Comparison of ENCODE assay signal across 1 cellular context in genomic region chr16:68084504-68085258, GRCh38.
TF ChIP-seq lines count a peak whose summit lies in the region.

No MANE protein-coding gene starts in this region.

TF ChIP-seq in HepG2, 621 proteins besides CTCF, POLR2A, EP300 and RAD21 (continued from another document and continues in another):
- TF ChIP-seq, protein P1, sequence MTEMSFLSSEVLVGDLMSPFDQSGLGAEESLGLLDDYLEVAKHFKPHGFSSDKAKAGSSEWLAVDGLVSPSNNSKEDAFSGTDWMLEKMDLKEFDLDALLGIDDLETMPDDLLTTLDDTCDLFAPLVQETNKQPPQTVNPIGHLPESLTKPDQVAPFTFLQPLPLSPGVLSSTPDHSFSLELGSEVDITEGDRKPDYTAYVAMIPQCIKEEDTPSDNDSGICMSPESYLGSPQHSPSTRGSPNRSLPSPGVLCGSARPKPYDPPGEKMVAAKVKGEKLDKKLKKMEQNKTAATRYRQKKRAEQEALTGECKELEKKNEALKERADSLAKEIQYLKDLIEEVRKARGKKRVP (CRISPR knock-in tag; IDR thresholded peaks at IDR 0.05) = peak in 1 of 2 experiments; percentile 84; a peak in 1 of 4 replicates
- TF ChIP-seq SALL2 (CRISPR knock-in tag; IDR thresholded peaks at IDR 0.05) (peak; percentile 98), SRSF1 (optimal IDR thresholded peaks at IDR 0.05; ENCODE audit: low read depth, low read length) (peak; percentile 96), ZNF703 (CRISPR knock-in tag; IDR thresholded peaks at IDR 0.05; ENCODE audit: borderline replicate concordance) (no peak; the same call in 1 of the 2 replicates), HCFC1 (IDR thresholded peaks at IDR 0.05; ENCODE audit: low read depth, low read length) (peak; percentile 70; the same call in 1 of the 2 replicates), FOXA1 (IDR thresholded peaks at IDR 0.05) (no peak), FOXA1 (CRISPR knock-in tag; IDR thresholded peaks at IDR 0.05) (no peak; the same call in 1 of the 2 replicates), HDAC1 (CRISPR knock-in tag; IDR thresholded peaks at IDR 0.05) (peak; percentile 92), POLR2AphosphoS2 (IDR thresholded peaks at IDR 0.05; ENCODE audit: low read depth, low read length) (peak; percentile 96), ARNTL (CRISPR knock-in tag; IDR thresholded peaks at IDR 0.05) (peak; percentile 88), ZNF546 (CRISPR knock-in tag; conservative IDR thresholded peaks at IDR 0.05) (peak; percentile 93; the same call in 1 of the 2 replicates), ARID2 (CRISPR knock-in tag; IDR thresholded peaks at IDR 0.05; ENCODE audit: borderline replicate concordance) (peak; percentile 71), LCORL (IDR thresholded peaks at IDR 0.05) (peak; percentile 31; the same call in 1 of the 2 replicates), LCORL (CRISPR knock-in tag; IDR thresholded peaks at IDR 0.05) (peak; percentile 95), TIGD3 (CRISPR knock-in tag; IDR thresholded peaks at IDR 0.05; ENCODE audit: borderline replicate concordance) (peak; percentile 86; the same call in 1 of the 2 replicates), ZNF207 (IDR thresholded peaks at IDR 0.05; ENCODE audit: borderline replicate concordance) (no peak), ISL2 (CRISPR knock-in tag; IDR thresholded peaks at IDR 0.05) (peak; percentile 81), ZNF33A (CRISPR knock-in tag; IDR thresholded peaks at IDR 0.05; ENCODE audit: borderline replicate concordance) (0 out of 2 replicates have a peak, but pooled peaks have one; percentile 58), DNMT1 (CRISPR knock-in tag; IDR thresholded peaks at IDR 0.05) (no peak), NFE2 (CRISPR knock-in tag; IDR thresholded peaks at IDR 0.05) (no peak), HMG20A (CRISPR knock-in tag; IDR thresholded peaks at IDR 0.05; ENCODE audit: borderline replicate concordance) (peak; percentile 35; the same call in 1 of the 2 replicates), GATAD1 (CRISPR knock-in tag; IDR thresholded peaks at IDR 0.05) (peak; percentile 77), ZNF563 (CRISPR knock-in tag; IDR thresholded peaks at IDR 0.05) (peak; percentile 94), SP5 (CRISPR knock-in tag; IDR thresholded peaks at IDR 0.05; ENCODE audit: borderline replicate concordance, low read depth) (peak; percentile 95), SUZ12 (IDR thresholded peaks at IDR 0.05; ENCODE audit: low read depth, low read length) (peak; percentile 29; the same call in 1 of the 2 replicates), ZNF256 (CRISPR knock-in tag; conservative IDR thresholded peaks at IDR 0.05) (peak; percentile 96), MED1 (CRISPR knock-in tag; IDR thresholded peaks at IDR 0.05) (peak; percentile 93), ZNF143 (CRISPR knock-in tag; IDR thresholded peaks at IDR 0.05) (peak; percentile 84), ZNF496 (CRISPR knock-in tag; IDR thresholded peaks at IDR 0.05; ENCODE audit: insufficient replicate concordance) (no peak), ZNF652 (CRISPR knock-in tag; IDR thresholded peaks at IDR 0.05; ENCODE audit: borderline replicate concordance, low read depth) (peak; percentile 54; the same call in 1 of the 2 replicates), ASH2L (IDR thresholded peaks at IDR 0.05; ENCODE audit: insufficient read length, low read depth, low read length) (no peak), RCOR2 (CRISPR knock-in tag; IDR thresholded peaks at IDR 0.05) (peak; percentile 83), ZNF775 (CRISPR knock-in tag; IDR thresholded peaks at IDR 0.05; ENCODE audit: borderline replicate concordance) (peak; percentile 88; the same call in 1 of the 2 replicates), ADNP (CRISPR knock-in tag; IDR thresholded peaks at IDR 0.05) (no peak), HMG20B (CRISPR knock-in tag; conservative IDR thresholded peaks at IDR 0.05) (no peak), ZNF503 (CRISPR knock-in tag; IDR thresholded peaks at IDR 0.05) (peak; percentile 86; the same call in 1 of the 2 replicates)
- TF ChIP-seq, protein P2, sequence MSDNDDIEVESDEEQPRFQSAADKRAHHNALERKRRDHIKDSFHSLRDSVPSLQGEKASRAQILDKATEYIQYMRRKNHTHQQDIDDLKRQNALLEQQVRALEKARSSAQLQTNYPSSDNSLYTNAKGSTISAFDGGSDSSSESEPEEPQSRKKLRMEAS (IDR thresholded peaks at IDR 0.05) = no peak
- TF ChIP-seq, protein P3, sequence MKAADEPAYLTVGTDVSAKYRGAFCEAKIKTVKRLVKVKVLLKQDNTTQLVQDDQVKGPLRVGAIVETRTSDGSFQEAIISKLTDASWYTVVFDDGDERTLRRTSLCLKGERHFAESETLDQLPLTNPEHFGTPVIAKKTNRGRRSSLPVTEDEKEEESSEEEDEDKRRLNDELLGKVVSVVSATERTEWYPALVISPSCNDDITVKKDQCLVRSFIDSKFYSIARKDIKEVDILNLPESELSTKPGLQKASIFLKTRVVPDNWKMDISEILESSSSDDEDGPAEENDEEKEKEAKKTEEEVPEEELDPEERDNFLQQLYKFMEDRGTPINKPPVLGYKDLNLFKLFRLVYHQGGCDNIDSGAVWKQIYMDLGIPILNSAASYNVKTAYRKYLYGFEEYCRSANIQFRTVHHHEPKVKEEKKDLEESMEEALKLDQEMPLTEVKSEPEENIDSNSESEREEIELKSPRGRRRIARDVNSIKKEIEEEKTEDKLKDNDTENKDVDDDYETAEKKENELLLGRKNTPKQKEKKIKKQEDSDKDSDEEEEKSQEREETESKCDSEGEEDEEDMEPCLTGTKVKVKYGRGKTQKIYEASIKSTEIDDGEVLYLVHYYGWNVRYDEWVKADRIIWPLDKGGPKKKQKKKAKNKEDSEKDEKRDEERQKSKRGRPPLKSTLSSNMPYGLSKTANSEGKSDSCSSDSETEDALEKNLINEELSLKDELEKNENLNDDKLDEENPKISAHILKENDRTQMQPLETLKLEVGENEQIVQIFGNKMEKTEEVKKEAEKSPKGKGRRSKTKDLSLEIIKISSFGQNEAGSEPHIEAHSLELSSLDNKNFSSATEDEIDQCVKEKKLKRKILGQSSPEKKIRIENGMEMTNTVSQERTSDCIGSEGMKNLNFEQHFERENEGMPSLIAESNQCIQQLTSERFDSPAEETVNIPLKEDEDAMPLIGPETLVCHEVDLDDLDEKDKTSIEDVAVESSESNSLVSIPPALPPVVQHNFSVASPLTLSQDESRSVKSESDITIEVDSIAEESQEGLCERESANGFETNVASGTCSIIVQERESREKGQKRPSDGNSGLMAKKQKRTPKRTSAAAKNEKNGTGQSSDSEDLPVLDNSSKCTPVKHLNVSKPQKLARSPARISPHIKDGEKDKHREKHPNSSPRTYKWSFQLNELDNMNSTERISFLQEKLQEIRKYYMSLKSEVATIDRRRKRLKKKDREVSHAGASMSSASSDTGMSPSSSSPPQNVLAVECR (CRISPR knock-in tag; IDR thresholded peaks at IDR 0.05; ENCODE audit: borderline replicate concordance) = peak; percentile 77
- TF ChIP-seq, protein P4, sequence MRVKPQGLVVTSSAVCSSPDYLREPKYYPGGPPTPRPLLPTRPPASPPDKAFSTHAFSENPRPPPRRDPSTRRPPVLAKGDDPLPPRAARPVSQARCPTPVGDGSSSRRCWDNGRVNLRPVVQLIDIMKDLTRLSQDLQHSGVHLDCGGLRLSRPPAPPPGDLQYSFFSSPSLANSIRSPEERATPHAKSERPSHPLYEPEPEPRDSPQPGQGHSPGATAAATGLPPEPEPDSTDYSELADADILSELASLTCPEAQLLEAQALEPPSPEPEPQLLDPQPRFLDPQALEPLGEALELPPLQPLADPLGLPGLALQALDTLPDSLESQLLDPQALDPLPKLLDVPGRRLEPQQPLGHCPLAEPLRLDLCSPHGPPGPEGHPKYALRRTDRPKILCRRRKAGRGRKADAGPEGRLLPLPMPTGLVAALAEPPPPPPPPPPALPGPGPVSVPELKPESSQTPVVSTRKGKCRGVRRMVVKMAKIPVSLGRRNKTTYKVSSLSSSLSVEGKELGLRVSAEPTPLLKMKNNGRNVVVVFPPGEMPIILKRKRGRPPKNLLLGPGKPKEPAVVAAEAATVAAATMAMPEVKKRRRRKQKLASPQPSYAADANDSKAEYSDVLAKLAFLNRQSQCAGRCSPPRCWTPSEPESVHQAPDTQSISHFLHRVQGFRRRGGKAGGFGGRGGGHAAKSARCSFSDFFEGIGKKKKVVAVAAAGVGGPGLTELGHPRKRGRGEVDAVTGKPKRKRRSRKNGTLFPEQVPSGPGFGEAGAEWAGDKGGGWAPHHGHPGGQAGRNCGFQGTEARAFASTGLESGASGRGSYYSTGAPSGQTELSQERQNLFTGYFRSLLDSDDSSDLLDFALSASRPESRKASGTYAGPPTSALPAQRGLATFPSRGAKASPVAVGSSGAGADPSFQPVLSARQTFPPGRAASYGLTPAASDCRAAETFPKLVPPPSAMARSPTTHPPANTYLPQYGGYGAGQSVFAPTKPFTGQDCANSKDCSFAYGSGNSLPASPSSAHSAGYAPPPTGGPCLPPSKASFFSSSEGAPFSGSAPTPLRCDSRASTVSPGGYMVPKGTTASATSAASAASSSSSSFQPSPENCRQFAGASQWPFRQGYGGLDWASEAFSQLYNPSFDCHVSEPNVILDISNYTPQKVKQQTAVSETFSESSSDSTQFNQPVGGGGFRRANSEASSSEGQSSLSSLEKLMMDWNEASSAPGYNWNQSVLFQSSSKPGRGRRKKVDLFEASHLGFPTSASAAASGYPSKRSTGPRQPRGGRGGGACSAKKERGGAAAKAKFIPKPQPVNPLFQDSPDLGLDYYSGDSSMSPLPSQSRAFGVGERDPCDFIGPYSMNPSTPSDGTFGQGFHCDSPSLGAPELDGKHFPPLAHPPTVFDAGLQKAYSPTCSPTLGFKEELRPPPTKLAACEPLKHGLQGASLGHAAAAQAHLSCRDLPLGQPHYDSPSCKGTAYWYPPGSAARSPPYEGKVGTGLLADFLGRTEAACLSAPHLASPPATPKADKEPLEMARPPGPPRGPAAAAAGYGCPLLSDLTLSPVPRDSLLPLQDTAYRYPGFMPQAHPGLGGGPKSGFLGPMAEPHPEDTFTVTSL (CRISPR knock-in tag; IDR thresholded peaks at IDR 0.05; ENCODE audit: borderline replicate concordance) = peak; percentile 82
- TF ChIP-seq, protein P5, sequence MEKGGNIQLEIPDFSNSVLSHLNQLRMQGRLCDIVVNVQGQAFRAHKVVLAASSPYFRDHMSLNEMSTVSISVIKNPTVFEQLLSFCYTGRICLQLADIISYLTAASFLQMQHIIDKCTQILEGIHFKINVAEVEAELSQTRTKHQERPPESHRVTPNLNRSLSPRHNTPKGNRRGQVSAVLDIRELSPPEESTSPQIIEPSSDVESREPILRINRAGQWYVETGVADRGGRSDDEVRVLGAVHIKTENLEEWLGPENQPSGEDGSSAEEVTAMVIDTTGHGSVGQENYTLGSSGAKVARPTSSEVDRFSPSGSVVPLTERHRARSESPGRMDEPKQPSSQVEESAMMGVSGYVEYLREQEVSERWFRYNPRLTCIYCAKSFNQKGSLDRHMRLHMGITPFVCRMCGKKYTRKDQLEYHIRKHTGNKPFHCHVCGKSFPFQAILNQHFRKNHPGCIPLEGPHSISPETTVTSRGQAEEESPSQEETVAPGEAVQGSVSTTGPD (CRISPR knock-in tag; IDR thresholded peaks at IDR 0.05) = no peak
- TF ChIP-seq, protein P6, sequence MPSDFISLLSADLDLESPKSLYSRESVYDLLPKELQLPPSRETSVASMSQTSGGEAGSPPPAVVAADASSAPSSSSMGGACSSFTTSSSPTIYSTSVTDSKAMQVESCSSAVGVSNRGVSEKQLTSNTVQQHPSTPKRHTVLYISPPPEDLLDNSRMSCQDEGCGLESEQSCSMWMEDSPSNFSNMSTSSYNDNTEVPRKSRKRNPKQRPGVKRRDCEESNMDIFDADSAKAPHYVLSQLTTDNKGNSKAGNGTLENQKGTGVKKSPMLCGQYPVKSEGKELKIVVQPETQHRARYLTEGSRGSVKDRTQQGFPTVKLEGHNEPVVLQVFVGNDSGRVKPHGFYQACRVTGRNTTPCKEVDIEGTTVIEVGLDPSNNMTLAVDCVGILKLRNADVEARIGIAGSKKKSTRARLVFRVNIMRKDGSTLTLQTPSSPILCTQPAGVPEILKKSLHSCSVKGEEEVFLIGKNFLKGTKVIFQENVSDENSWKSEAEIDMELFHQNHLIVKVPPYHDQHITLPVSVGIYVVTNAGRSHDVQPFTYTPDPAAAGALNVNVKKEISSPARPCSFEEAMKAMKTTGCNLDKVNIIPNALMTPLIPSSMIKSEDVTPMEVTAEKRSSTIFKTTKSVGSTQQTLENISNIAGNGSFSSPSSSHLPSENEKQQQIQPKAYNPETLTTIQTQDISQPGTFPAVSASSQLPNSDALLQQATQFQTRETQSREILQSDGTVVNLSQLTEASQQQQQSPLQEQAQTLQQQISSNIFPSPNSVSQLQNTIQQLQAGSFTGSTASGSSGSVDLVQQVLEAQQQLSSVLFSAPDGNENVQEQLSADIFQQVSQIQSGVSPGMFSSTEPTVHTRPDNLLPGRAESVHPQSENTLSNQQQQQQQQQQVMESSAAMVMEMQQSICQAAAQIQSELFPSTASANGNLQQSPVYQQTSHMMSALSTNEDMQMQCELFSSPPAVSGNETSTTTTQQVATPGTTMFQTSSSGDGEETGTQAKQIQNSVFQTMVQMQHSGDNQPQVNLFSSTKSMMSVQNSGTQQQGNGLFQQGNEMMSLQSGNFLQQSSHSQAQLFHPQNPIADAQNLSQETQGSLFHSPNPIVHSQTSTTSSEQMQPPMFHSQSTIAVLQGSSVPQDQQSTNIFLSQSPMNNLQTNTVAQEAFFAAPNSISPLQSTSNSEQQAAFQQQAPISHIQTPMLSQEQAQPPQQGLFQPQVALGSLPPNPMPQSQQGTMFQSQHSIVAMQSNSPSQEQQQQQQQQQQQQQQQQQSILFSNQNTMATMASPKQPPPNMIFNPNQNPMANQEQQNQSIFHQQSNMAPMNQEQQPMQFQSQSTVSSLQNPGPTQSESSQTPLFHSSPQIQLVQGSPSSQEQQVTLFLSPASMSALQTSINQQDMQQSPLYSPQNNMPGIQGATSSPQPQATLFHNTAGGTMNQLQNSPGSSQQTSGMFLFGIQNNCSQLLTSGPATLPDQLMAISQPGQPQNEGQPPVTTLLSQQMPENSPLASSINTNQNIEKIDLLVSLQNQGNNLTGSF (CRISPR knock-in tag; IDR thresholded peaks at IDR 0.05) = peak; percentile 93
